Comparison of ENCODE assay signal across 10 cellular contexts in genomic region chr3:5298453-5298852, GRCh38.
DNase-seq lines count a peak whose midpoint lies in the region; ATAC-seq and TF ChIP-seq lines count a peak whose summit lies in the region.
"Had no signal": no experiment of that assay in that cellular context is flagged by ENCODE, and none has a peak within 500 bp of the region (broad histone marks: within the 10 kb centered on the region; RNA-seq: fewer than 3 reads in every experiment).

No MANE protein-coding gene starts in this region.

- H3K27me3 ChIP-seq in SJCRH30, result no peaks in the 10 kb centered on the region
- H3K27me3 ChIP-seq: uterus had no signal

- no peak overlapping the region for H3K4me3 ChIP-seq in GM12864 (ENCODE audit: low read depth, low read length)
- no peak overlapping the region for H3K4me3 ChIP-seq in SJCRH30
- H3K4me3 ChIP-seq: uterus had no signal

- no peaks in the 10 kb centered on the region for H3K9me3 ChIP-seq in SJCRH30 (replicated peaks)
- H3K9me3 ChIP-seq: uterus had no signal

- no peaks in the 10 kb centered on the region for H3K4me1 ChIP-seq in SJCRH30
- H3K4me1 ChIP-seq: uterus had no signal

- no peak overlapping the region for H3K27ac ChIP-seq in SJCRH30
- H3K27ac ChIP-seq: C4-2B, uterus had no signal

- H3K36me3 ChIP-seq in SJCRH30, result no peaks in the 10 kb centered on the region
- H3K36me3 ChIP-seq: uterus had no signal

- DNase-seq in GM12864 (ENCODE audit: low read depth), result peak; percentile 44
- DNase-seq in NOMO-1 treated with DMSO at 0.1 percent for 48 hours (lab: John Stamatoyannopoulos, UW; ENCODE audit: unreplicated experiment), result peak; percentile 88
- no peak for DNase-seq in NCI-H2227 (lab: John Stamatoyannopoulos, UW; ENCODE audit: unreplicated experiment)
- DNase-seq in SJCRH30, result no peak
- DNase-seq in activated effector memory CD4-positive, alpha-beta T cell treated with anti-CD3 and anti-CD28 coated beads, Interleukin-2, amount 50 U/mL, for 16 hours, result no peak
- DNase-seq in NCI-H187 (lab: John Stamatoyannopoulos, UW), result no peak
- DNase-seq: uterus had no signal

- no peak for TF ChIP-seq CTCF in GM12864 (IDR thresholded peaks at IDR 0.05; ENCODE audit: low read depth, low read length, missing control alignments)

- ATAC-seq in GM19438 (IDR thresholded peaks at IDR 0.05; ENCODE audit: low read depth, unreplicated experiment), result peak; percentile 99
- peak; percentile 100 for ATAC-seq in HG03060 (IDR thresholded peaks at IDR 0.05; ENCODE audit: low read depth, unreplicated experiment)

Comparison
In these comparisons a context has a peak if more than half of its experiments do, and no peak if none do; other contexts are left out.
1. DNase-seq: peak in GM12864 (single experiment) and NOMO-1 treated with DMSO at 0.1 percent for 48 hours (single experiment); none in NCI-H2227 (single experiment), SJCRH30 (0 of 2), activated effector memory CD4-positive, alpha-beta T cell treated with anti-CD3 and anti-CD28 coated beads, Interleukin-2, amount 50 U/mL, for 16 hours (single experiment) and NCI-H187 (0 of 2).